In genomic region chr22:50381024-50381555, GRCh38 we compare ENCODE assay signal across 1 cellular context.
TF ChIP-seq lines count a peak whose summit lies in the region.

No MANE protein-coding gene starts in this region.

TF ChIP-seq in HEK293, 187 proteins besides CTCF, POLR2A, EP300 and RAD21:
- TF ChIP-seq KLF1 (tag by site-specific recombination; IDR thresholded peaks at IDR 0.05) (peak; percentile 52; the same call in 1 of the 2 replicates), ZFP69B (tag by site-specific recombination; IDR thresholded peaks at IDR 0.05) (peak; percentile 79; the same call in 1 of the 2 replicates)
